In the genomic region with DNA sequence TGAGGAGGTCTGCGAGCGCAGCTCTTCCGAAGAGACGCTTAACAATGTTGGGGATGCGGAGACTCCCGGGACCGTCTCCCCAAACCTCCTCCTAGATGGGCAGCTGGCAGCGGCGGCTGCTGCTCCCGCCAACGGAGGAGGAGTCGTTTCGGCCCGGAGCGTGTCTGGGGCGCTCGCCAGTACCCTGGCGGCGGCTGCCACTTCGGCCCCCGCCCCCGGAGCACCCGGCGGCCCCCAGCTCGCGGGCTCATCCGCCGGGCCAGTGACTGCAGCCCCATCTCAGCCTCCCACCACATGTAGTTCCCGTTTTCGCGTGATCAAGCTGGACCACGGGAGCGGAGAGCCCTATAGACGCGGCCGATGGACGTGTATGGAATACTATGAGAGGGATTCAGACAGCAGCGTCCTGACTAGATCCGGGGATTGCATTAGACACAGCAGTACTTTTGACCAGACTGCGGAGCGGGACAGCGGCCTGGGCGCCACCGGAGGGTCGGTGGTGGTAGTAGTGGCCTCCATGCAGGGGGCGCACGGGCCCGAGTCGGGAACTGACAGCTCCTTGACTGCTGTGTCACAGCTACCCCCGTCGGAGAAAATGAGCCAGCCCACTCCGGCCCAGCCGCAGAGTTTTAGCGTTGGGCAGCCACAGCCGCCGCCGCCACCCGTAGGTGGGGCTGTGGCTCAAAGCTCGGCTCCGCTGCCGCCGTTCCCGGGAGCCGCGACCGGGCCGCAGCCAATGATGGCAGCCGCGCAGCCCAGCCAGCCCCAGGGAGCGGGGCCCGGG, we compare ENCODE assay signal across 8 cellular contexts. TPM values are rescaled to one million over a fixed set of nuclear protein-coding genes. Genes with fewer than 3 reads are reported as not detected.
DNase-seq lines count a peak whose midpoint lies in the region; ATAC-seq, FAIRE-seq and TF ChIP-seq lines count a peak whose summit lies in the region.

No MANE protein-coding gene starts in this region.

- peak overlapping the region; percentile 98 for H3K27ac ChIP-seq in astrocyte (ENCODE audit: low read depth, low read length)

- intact Hi-C loops in sciatic nerve (cut with DNase I), result no loop called here

- FAIRE-seq in astrocyte (lab: Jason Lieb, UNC), result no peak

- no peaks in the 10 kb centered on the region for H3K27me3 ChIP-seq in astrocyte (ENCODE audit: insufficient read depth, low read length)

- H3K4me1 Mint-ChIP-seq in T-helper 17 cell (peaks cover 36% of the 10 kb centered on the region), astrocyte (ENCODE audit: low read depth, unreplicated experiment) (peaks cover 15% of the 10 kb centered on the region)

- H3K36me3 Mint-ChIP-seq in T-helper 17 cell (ENCODE audit: low read depth) (no peaks in the 10 kb centered on the region), astrocyte (ENCODE audit: low read depth, unreplicated experiment) (peaks cover 27% of the 10 kb centered on the region)

- peaks cover 59% of the 10 kb centered on the region for H4K20me1 ChIP-seq in astrocyte (ENCODE audit: insufficient read depth, low read length)

- H3K9me3 ChIP-seq in T-helper 17 cell (ENCODE audit: control insufficient read depth, low read length, poor library complexity, severe bottlenecking), result no peaks in the 10 kb centered on the region
- no peaks in the 10 kb centered on the region for H3K9me3 ChIP-seq in astrocyte (ENCODE audit: insufficient read depth, low read depth, low read length)

- ATAC-seq in GM21723 (IDR thresholded peaks at IDR 0.05; ENCODE audit: unreplicated experiment) (peak; percentile 42), T-helper 17 cell (peak; percentile 15), sciatic nerve (peak; percentile 49), HG03097 (IDR thresholded peaks at IDR 0.05; ENCODE audit: low FRiP score, unreplicated experiment) (no peak)

- H3K36me3 ChIP-seq in astrocyte (ENCODE audit: insufficient read depth, low read length), result no peaks in the 10 kb centered on the region

- H2AFZ ChIP-seq in astrocyte (ENCODE audit: low read depth, low read length), result no peak overlapping the region

- H3K79me2 ChIP-seq in astrocyte (ENCODE audit: insufficient read depth, low read length), result peaks cover 70% of the 10 kb centered on the region

- H3K9me3 Mint-ChIP-seq in astrocyte (ENCODE audit: unreplicated experiment), result no peaks in the 10 kb centered on the region

- peak overlapping the region; percentile 97 for H3K4me3 ChIP-seq in astrocyte (ENCODE audit: insufficient read depth, low read depth, low read length)

- H3K9ac ChIP-seq in astrocyte (ENCODE audit: low read length), result peak overlapping the region; percentile 98

- peak overlapping the region; percentile 87 for H3K27ac Mint-ChIP-seq in T-helper 17 cell
- H3K27ac Mint-ChIP-seq in astrocyte (ENCODE audit: unreplicated experiment), result peak overlapping the region; percentile 99

- H3K27me3 Mint-ChIP-seq in T-helper 17 cell (no peaks in the 10 kb centered on the region), astrocyte (ENCODE audit: low read depth, unreplicated experiment) (no peaks in the 10 kb centered on the region)

- peaks cover 7% of the 10 kb centered on the region for H3K4me1 ChIP-seq in astrocyte (ENCODE audit: insufficient read depth, low read length)

- TF ChIP-seq CTCF in LNCAP (IDR thresholded peaks at IDR 0.05), result peak; percentile 70
- peak; percentile 6 for TF ChIP-seq CTCF in astrocyte (IDR thresholded peaks at IDR 0.05; ENCODE audit: insufficient read depth, low read depth, low read length)

- DNase-seq in ELF-1 (ENCODE audit: low read depth, low spot score) (peak; percentile 90), T-helper 17 cell (peak; percentile 51 to 61 (median 52)), astrocyte (ENCODE audit: low read depth) (peak; percentile 48), hypothalamus (lab: John Stamatoyannopoulos, UW) (peak; percentile 18 to 93 (median 71)), sciatic nerve (ENCODE audit: low spot score) (peak; percentile 88)

- H3K4me2 ChIP-seq in astrocyte (ENCODE audit: low read length), result peak overlapping the region; percentile 97

- H3K4me3 Mint-ChIP-seq in T-helper 17 cell, result peak overlapping the region; percentile 97
- H3K4me3 Mint-ChIP-seq in astrocyte (ENCODE audit: unreplicated experiment), result peak overlapping the region; percentile 95

RNA-seq across cellular contexts. Expression of gene TSC22D2, which starts 1.6 kb away (rescaled TPM):
- 10 to 100 TPM; 37.8 to 51.6 TPM for total RNA-seq in T-helper 17 cell
- 99.4 and 116 TPM in 2 replicates for total RNA-seq in astrocyte
- 30.6 TPM for total RNA-seq in sciatic nerve
